18 cellular contexts compared by ENCODE assay signal in the genomic region with DNA sequence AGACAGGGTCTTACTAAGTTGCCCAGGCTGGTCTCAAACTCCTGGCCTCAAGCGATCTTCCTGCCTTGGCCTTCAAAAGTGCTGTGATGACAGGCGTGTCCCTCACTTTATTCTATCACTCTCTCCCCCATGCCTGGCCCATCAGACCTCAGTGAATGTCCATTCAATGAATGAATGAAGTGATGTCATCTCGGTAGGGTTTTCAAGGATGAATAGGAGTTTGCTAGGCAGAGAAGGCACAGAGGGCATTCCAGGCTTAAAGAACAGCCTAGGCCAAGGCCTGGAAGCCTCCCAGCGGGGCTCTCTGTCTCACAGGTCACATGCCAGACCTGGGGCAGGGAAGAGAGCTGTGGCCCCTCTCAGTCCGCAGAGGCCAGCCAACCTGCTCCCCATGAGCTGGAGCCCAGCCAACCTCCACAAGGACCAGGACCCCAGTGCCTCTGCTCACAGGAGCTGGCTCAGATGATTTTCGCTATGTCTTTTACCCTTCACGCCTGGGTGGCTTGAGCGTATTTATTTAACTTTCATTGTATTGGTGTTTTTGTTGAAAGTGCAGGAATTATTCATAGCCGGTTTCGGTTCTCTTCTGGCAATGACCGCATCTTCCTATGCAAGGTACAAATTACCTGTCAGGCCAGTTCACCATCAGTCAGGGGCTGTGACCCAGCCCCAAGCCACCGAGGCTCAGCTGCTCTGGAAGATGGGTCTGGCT. TPM values are rescaled to one million over a fixed set of nuclear protein-coding genes. Genes with fewer than 3 reads are reported as not detected.
DNase-seq lines count a peak whose midpoint lies in the region; ATAC-seq, FAIRE-seq and TF ChIP-seq lines count a peak whose summit lies in the region.
"Had no signal": no experiment of that assay in that cellular context is flagged by ENCODE, and none has a peak within 500 bp of the region (broad histone marks: within the 10 kb centered on the region; RNA-seq: fewer than 3 reads in every experiment).

No MANE protein-coding gene starts in this region.

- H3K27me3 ChIP-seq in HAP-1 (ENCODE audit: low read depth): no peaks in the 10 kb centered on the region
- H3K27me3 ChIP-seq: pancreas had no signal

- H3K9me3 ChIP-seq in HAP-1: no peaks in the 10 kb centered on the region
- H3K9me3 ChIP-seq: pancreas had no signal

- H3K36me3 Mint-ChIP-seq in nephron (ENCODE audit: low read depth): peaks cover 37% of the 10 kb centered on the region
- H3K36me3 Mint-ChIP-seq in activated CD8-positive, alpha-beta T cell treated with anti-CD3 and anti-CD28 coated beads for 36 hours (ENCODE audit: low read depth): peaks cover 13% of the 10 kb centered on the region

- peaks cover 7% of the 10 kb centered on the region for H3K27me3 Mint-ChIP-seq in nephron (ENCODE audit: low read depth)
- peaks cover 19% of the 10 kb centered on the region for H3K27me3 Mint-ChIP-seq in activated CD8-positive, alpha-beta T cell treated with anti-CD3 and anti-CD28 coated beads for 36 hours

- FAIRE-seq in GM12892 (lab: Jason Lieb, UNC) (peak; percentile 90), GM19239 (lab: Jason Lieb, UNC) (peak; percentile 47)
- FAIRE-seq: pancreas had no signal

- peaks cover 2% of the 10 kb centered on the region; the same call in 1 of the 2 replicates for H3K4me1 ChIP-seq in HAP-1
- H3K4me1 ChIP-seq: pancreas had no signal

- H3K4me3 ChIP-seq in HAP-1: no peak overlapping the region
- H3K4me3 ChIP-seq: pancreas had no signal

- CTCF ChIA-PET in activated CD8-positive, alpha-beta T cell treated with anti-CD3 and anti-CD28 coated beads for 36 hours (lab: Charles Lee): no interaction called here

- intact Hi-C loops in activated CD8-positive, alpha-beta T cell treated with anti-CD3 and anti-CD28 coated beads for 36 hours (cut with micrococcal nuclease): no loop called here

- H3K9me3 Mint-ChIP-seq in nephron: no peaks in the 10 kb centered on the region
- peaks cover 10% of the 10 kb centered on the region for H3K9me3 Mint-ChIP-seq in activated CD8-positive, alpha-beta T cell treated with anti-CD3 and anti-CD28 coated beads for 36 hours

- H3K4me3 Mint-ChIP-seq in nephron: no peak overlapping the region
- no peak overlapping the region for H3K4me3 Mint-ChIP-seq in activated CD8-positive, alpha-beta T cell treated with anti-CD3 and anti-CD28 coated beads for 36 hours
- H3K4me3 Mint-ChIP-seq: endodermal cell, HFFc6 had no signal

- no peak for TF ChIP-seq CTCF in nephron (IDR thresholded peaks at IDR 0.05; ENCODE audit: unreplicated experiment in 3 of 3)
- no peak for TF ChIP-seq CTCF in activated CD8-positive, alpha-beta T cell treated with anti-CD3 and anti-CD28 coated beads for 36 hours (IDR thresholded peaks at IDR 0.05)

- H3K4me1 Mint-ChIP-seq in nephron: peaks cover 8% of the 10 kb centered on the region
- no peaks in the 10 kb centered on the region for H3K4me1 Mint-ChIP-seq in activated CD8-positive, alpha-beta T cell treated with anti-CD3 and anti-CD28 coated beads for 36 hours (ENCODE audit: low read depth)
- H3K4me1 Mint-ChIP-seq: endodermal cell had no signal

- peaks cover 6% of the 10 kb centered on the region for H3K36me3 ChIP-seq in HAP-1 (replicated peaks)
- H3K36me3 ChIP-seq: pancreas had no signal

- POLR2A ChIA-PET in activated CD8-positive, alpha-beta T cell treated with anti-CD3 and anti-CD28 coated beads for 36 hours (lab: Charles Lee): no interaction called here

- TF ChIP-seq POLR2A in GM12892 (IDR thresholded peaks at IDR 0.05; ENCODE audit: low read depth, low read length): no peak

- DNase-seq in GM12892 (ENCODE audit: insufficient read length) (no peak), GM19239 (ENCODE audit: insufficient read length, low spot score) (no peak), mesenteric fat pad (ENCODE audit: low spot score) (no peak), HAP-1 (ENCODE audit: low spot score in 2 of 2) (no peak)
- DNase-seq in activated CD8-positive, alpha-beta T cell treated with anti-CD3 and anti-CD28 coated beads for 36 hours: no peak
- DNase-seq: activated CD4-positive, alpha-beta T cell treated with anti-CD3 and anti-CD28 coated beads for 1 hour; activated effector memory CD4-positive, alpha-beta T cell treated with anti-CD3 and anti-CD28 coated beads, Interleukin-2, amount 50 U/mL, for 16 hours; AML-193; amniotic stem cell; endodermal cell; HFFc6; left colon; NCI-H1105; NCI-H2171; pancreas; stimulated activated CD4-positive, alpha-beta T cell treated with anti-CD3 and anti-CD28 coated beads, Interleukin-2, amount 100 ng/mL, for 48 hours had no signal

- in situ Hi-C loops in HAP-1 (cut with MboI; ENCODE audit: low sequenced_read_pairs): no loop called here

- H3K27ac Mint-ChIP-seq in nephron: peak overlapping the region in 2 of 3 experiments; percentile 26 to 50
- no peak overlapping the region for H3K27ac Mint-ChIP-seq in activated CD8-positive, alpha-beta T cell treated with anti-CD3 and anti-CD28 coated beads for 36 hours
- H3K27ac Mint-ChIP-seq: endodermal cell, HFFc6 had no signal

- peak; percentile 79 for ATAC-seq in HG03066 (IDR thresholded peaks at IDR 0.05; ENCODE audit: low read depth, unreplicated experiment)
- no peak for ATAC-seq in activated CD8-positive, alpha-beta T cell treated with anti-CD3 and anti-CD28 coated beads for 36 hours
- ATAC-seq: left colon, pancreas had no signal

RNA-seq across cellular contexts. Expression of a gene that starts 11.8 kb away (rescaled TPM):
- 8.6 TPM for polyA plus RNA-seq in GM12892 (2012; ENCODE audit: missing spikeins)
- 10 to 100 TPM; 43.8 to 44.2 TPM for total RNA-seq in activated CD8-positive, alpha-beta T cell treated with anti-CD3 and anti-CD28 coated beads for 36 hours
- total RNA-seq in mesenteric fat pad: 69.4 TPM
